Comparison of ENCODE assay signal across 13 cellular contexts in genomic region chr2:69780907-69781306, GRCh38. TPM values are rescaled to one million over a fixed set of nuclear protein-coding genes. Genes with fewer than 3 reads are reported as not detected.
DNase-seq lines count a peak whose midpoint lies in the region; ATAC-seq, FAIRE-seq and TF ChIP-seq lines count a peak whose summit lies in the region.
"Had no signal": no experiment of that assay in that cellular context is flagged by ENCODE, and none has a peak within 500 bp of the region (broad histone marks: within the 10 kb centered on the region; RNA-seq: fewer than 3 reads in every experiment).

No MANE protein-coding gene starts in this region.

- no peak overlapping the region for H3K14ac ChIP-seq in mesenchymal stem cell (ENCODE audit: low read length in 2 of 2)

- no peak for TF ChIP-seq POLR2A in A549 (IDR thresholded peaks at IDR 0.05; ENCODE audit: low read length)

- H3K79me2 ChIP-seq in GM23338 (replicated peaks; ENCODE audit: insufficient read depth): no peaks in the 10 kb centered on the region

- H2BK120ac ChIP-seq in mesenchymal stem cell (ENCODE audit: low read depth, low read length): no peak overlapping the region

- H3K79me1 ChIP-seq in mesenchymal stem cell (replicated peaks; ENCODE audit: low read length, poor library complexity, severe bottlenecking): peaks cover 32% of the 10 kb centered on the region

- H3K27ac Mint-ChIP-seq in GM23338: peak overlapping the region; percentile 71; the same call in 1 of the 2 replicates

- peak overlapping the region; percentile 39 for H2BK5ac ChIP-seq in mesenchymal stem cell (ENCODE audit: low read depth, low read length, poor library complexity, severe bottlenecking)

- H3K4me3 ChIP-seq in A549 (no peak overlapping the region; the same call in 2 of the 3 replicates), GM23338 (no peak overlapping the region), RWPE2 (ENCODE audit: severe bottlenecking) (no peak overlapping the region), mesenchymal stem cell (ENCODE audit: insufficient read depth in 1 of 2, low read depth in 1 of 2, low read length in 2 of 2) (no peak overlapping the region), mucosa of descending colon (no peak overlapping the region)
- H3K4me3 ChIP-seq: cardiac muscle cell, spleen, tibial nerve had no signal

- H2AK5ac ChIP-seq in mesenchymal stem cell (ENCODE audit: low read length, severe bottlenecking): no peak overlapping the region

- TF ChIP-seq EP300 in A549 (IDR thresholded peaks at IDR 0.05): no peak

- DNase-seq in A549 (ENCODE audit: low read depth in 1 of 2, low spot score in 1 of 2) (peak in 1 of 2 experiments; percentile 45), GM23338 (ENCODE audit: low spot score) (no peak), RWPE2 (ENCODE audit: low spot score) (no peak), mesenchymal stem cell (no peak), inferior parietal cortex (ENCODE audit: extremely low spot score) (no peak), mucosa of descending colon (no peak)
- DNase-seq: activated naive CD4-positive, alpha-beta T cell treated with Interleukin-2 at 50 U/mL for 16 hours; NCI-H524 treated with DMSO at 0.1 percent for 48 hours; spleen had no signal

- H4K91ac ChIP-seq in mesenchymal stem cell (ENCODE audit: low read length): no peak overlapping the region

- peaks cover 91% of the 10 kb centered on the region for H3K4me1 ChIP-seq in A549
- peaks cover 37% of the 10 kb centered on the region for H3K4me1 ChIP-seq in GM23338 (ENCODE audit: insufficient read depth)
- peaks cover 31% of the 10 kb centered on the region for H3K4me1 ChIP-seq in RWPE2 (ENCODE audit: insufficient read depth, poor library complexity, severe bottlenecking)
- peaks cover 8% of the 10 kb centered on the region for H3K4me1 ChIP-seq in mesenchymal stem cell (ENCODE audit: control insufficient read depth, insufficient read depth, low read depth, low read length)
- peaks cover 36% of the 10 kb centered on the region for H3K4me1 ChIP-seq in mucosa of descending colon (ENCODE audit: low read depth)

- no peak for TF ChIP-seq RAD21 in A549 (conservative IDR thresholded peaks at IDR 0.05 in 1 of 2, IDR thresholded peaks at IDR 0.05 in 1 of 2)

- no peaks in the 10 kb centered on the region; the same call in 2 of the 3 replicates for H3K36me3 Mint-ChIP-seq in GM23338 (ENCODE audit: low read depth)

- H3K4me3 Mint-ChIP-seq in GM23338: no peak overlapping the region

- H3K27ac ChIP-seq in A549: peak overlapping the region; percentile 90 to 93
- H3K27ac ChIP-seq in GM23338 (ENCODE audit: low read depth): peak overlapping the region; percentile 70; the same call in 1 of the 2 replicates
- peak overlapping the region; percentile 46 for H3K27ac ChIP-seq in RWPE2 (ENCODE audit: poor library complexity, severe bottlenecking)
- peak overlapping the region; percentile 29 for H3K27ac ChIP-seq in mesenchymal stem cell (ENCODE audit: low read length, poor library complexity, severe bottlenecking)
- H3K27ac ChIP-seq: cardiac muscle cell had no signal

- no peak overlapping the region for H3K9ac ChIP-seq in mesenchymal stem cell (ENCODE audit: low read length)

- no peak overlapping the region for H2BK12ac ChIP-seq in mesenchymal stem cell (ENCODE audit: low read length in 2 of 2)

- no peaks in the 10 kb centered on the region for H3K9me2 ChIP-seq in GM23338 (ENCODE audit: insufficient read depth)

- no peak overlapping the region for H2BK15ac ChIP-seq in mesenchymal stem cell (ENCODE audit: low read depth, poor library complexity, severe bottlenecking)

- H3K4ac ChIP-seq in mesenchymal stem cell (ENCODE audit: low read depth in 1 of 2, low read length in 2 of 2): no peak overlapping the region

- peak; percentile 9 to 13; a peak in 3 of 6 replicates for ATAC-seq in A549
- ATAC-seq in GM23338: no peak
- no peak for ATAC-seq in RWPE2 (ENCODE audit: low read depth)
- ATAC-seq in GM18867 (IDR thresholded peaks at IDR 0.05; ENCODE audit: unreplicated experiment): no peak
- ATAC-seq in GM21528 (IDR thresholded peaks at IDR 0.05; ENCODE audit: low FRiP score, unreplicated experiment): no peak
- no peak for ATAC-seq in mucosa of descending colon

- H4K8ac ChIP-seq in mesenchymal stem cell (ENCODE audit: low read length): no peak overlapping the region

- peaks cover 8% of the 10 kb centered on the region; the same call in 2 of the 3 replicates for H3K9me3 Mint-ChIP-seq in GM23338

- peak overlapping the region; percentile 75 for H3K4me2 ChIP-seq in A549
- H3K4me2 ChIP-seq in GM23338: peak overlapping the region; percentile 5; the same call in 1 of the 2 replicates
- no peak overlapping the region for H3K4me2 ChIP-seq in mesenchymal stem cell (ENCODE audit: low read length, poor library complexity, severe bottlenecking)

- no peaks in the 10 kb centered on the region for H3K36me3 ChIP-seq in GM23338 (ENCODE audit: insufficient read depth)
- peaks cover 8% of the 10 kb centered on the region for H3K36me3 ChIP-seq in RWPE2 (ENCODE audit: low read depth)
- H3K36me3 ChIP-seq in mesenchymal stem cell (ENCODE audit: control insufficient read depth in 1 of 2, insufficient read depth in 2 of 2, low read depth in 1 of 2, low read length in 2 of 2): peaks cover 12 to 49% of the 10 kb centered on the region in 2 experiments
- H3K36me3 ChIP-seq in mucosa of descending colon (ENCODE audit: low read depth): no peaks in the 10 kb centered on the region
- H3K36me3 ChIP-seq: cardiac muscle cell had no signal

- 36% methylated on average over 5 of the region's 5 CpGs for WGBS in A549 (ENCODE audit: missing lambda C conversion rate)
- 83% methylated on average over 1 of the region's 5 CpGs for WGBS in mesenchymal stem cell

- no peaks in the 10 kb centered on the region for H4K20me1 ChIP-seq in GM23338 (replicated peaks; ENCODE audit: insufficient read depth)

- no peak overlapping the region for H3K18ac ChIP-seq in mesenchymal stem cell (ENCODE audit: low read depth in 1 of 2, low read length in 2 of 2)

- POLR2A ChIA-PET in A549 (lab: Yijun Ruan, JAX): interaction anchor here (0.8 to 1.6 kb wide), 2 partner anchors 40 to 134 kb away, joined by 3 to 18 read pairs; partner anchors contain the start of gene ANXA4

- no peak overlapping the region for H3K23ac ChIP-seq in mesenchymal stem cell (ENCODE audit: low read length in 2 of 2)

- H3K9me3 ChIP-seq in A549 (no peaks in the 10 kb centered on the region), RWPE2 (ENCODE audit: severe bottlenecking) (no peaks in the 10 kb centered on the region), mesenchymal stem cell (ENCODE audit: control insufficient read depth, low read length) (no peaks in the 10 kb centered on the region), mucosa of descending colon (no peaks in the 10 kb centered on the region)

- no peak for TF ChIP-seq CTCF in A549 (IDR thresholded peaks at IDR 0.05)
- TF ChIP-seq CTCF in GM23338 (conservative IDR thresholded peaks at IDR 0.05; ENCODE audit: low read depth in 2 of 2): no peak
- TF ChIP-seq CTCF in RWPE2 (IDR thresholded peaks at IDR 0.05; ENCODE audit: poor library complexity, severe bottlenecking): no peak
- no peak for TF ChIP-seq CTCF in mucosa of descending colon (IDR thresholded peaks at IDR 0.05)

- no peaks in the 10 kb centered on the region for H3F3A ChIP-seq in GM23338 (replicated peaks; ENCODE audit: low read depth)

- no peak overlapping the region for H2AFZ ChIP-seq in GM23338
- no peak overlapping the region for H2AFZ ChIP-seq in mesenchymal stem cell (ENCODE audit: low read depth, low read length)

- CTCF ChIA-PET in A549 (lab: Yijun Ruan, JAX): interaction anchor here (0.9 to 5.2 kb wide), 4 partner anchors 23 to 56 kb away, joined by 3 to 35 read pairs (median 8); no protein-coding TSS in a partner anchor

- intact Hi-C loops in mucosa of descending colon (cut with DNase I, micrococcal nuclease): no loop called here

- H3K27me3 Mint-ChIP-seq in GM23338 (ENCODE audit: insufficient read depth, low read depth, poor library complexity): peaks cover 2% of the 10 kb centered on the region

- H3K27me3 ChIP-seq in GM23338 (ENCODE audit: insufficient read depth) (no peaks in the 10 kb centered on the region), RWPE2 (ENCODE audit: insufficient read depth, poor library complexity, severe bottlenecking) (no peaks in the 10 kb centered on the region), mesenchymal stem cell (ENCODE audit: control insufficient read depth in 1 of 2, insufficient read depth in 1 of 2, low read length in 2 of 2) (no peaks in the 10 kb centered on the region)
- H3K27me3 ChIP-seq: cardiac muscle cell, spleen, tibial nerve had no signal

- peaks cover 50% of the 10 kb centered on the region for H3K4me1 Mint-ChIP-seq in GM23338

- no peak for FAIRE-seq in A549 (lab: Jason Lieb, UNC)

TF ChIP-seq in A549, 52 proteins besides CTCF, POLR2A, EP300 and RAD21 (continues in another document):
- TF ChIP-seq JUNB (IDR thresholded peaks at IDR 0.05): no peak
- no peak for TF ChIP-seq JUN (IDR thresholded peaks at IDR 0.05)
- no peak for TF ChIP-seq HOXA7 (CRISPR knock-in tag; IDR thresholded peaks at IDR 0.05)
- no peak for TF ChIP-seq TP53 (CRISPR knock-in tag; IDR thresholded peaks at IDR 0.05)

TF ChIP-seq in GM23338, 12 proteins besides CTCF, POLR2A, EP300 and RAD21 (continues in another document):
- no peak for TF ChIP-seq STAT1 (IDR thresholded peaks at IDR 0.05; ENCODE audit: unreplicated experiment)

RNA-seq across cellular contexts. Expression of gene ANXA4, which starts 39.0 kb away (rescaled TPM):
- polyA plus RNA-seq in A549 (2011; rRNA removed) (341 and 360 TPM in 2 replicates), A549 (2017; fragmentation: RNase III; extraction: RNeasy Plus Mini Kit Qiagen cat#74134 plus additional on column Dnase treatment) (514 to 554 TPM (median 521 TPM) in 3 replicates), GM23338 (2016; fragmentation: Nextera tagmentation; extraction: Ambion mirVana) (11.5 and 12.3 TPM in 2 replicates)
- 322 and 418 TPM in 2 replicates for polyA plus RNA-seq in A549 (2012; cell fraction: cytosol; rRNA removed)
- 154 and 191 TPM in 2 replicates for polyA plus RNA-seq in A549 (2012; cell fraction: nucleus; rRNA removed)
- polyA minus RNA-seq in A549 (2011; rRNA and poly(A)+ RNA removed): 342 and 464 TPM in 2 replicates
- 5.8 and 6.7 TPM in 2 replicates for total RNA-seq in GM23338 (2014; rRNA removed; shearing (Covaris generic))
- 99.3 TPM for polyA plus RNA-seq in mesenchymal stem cell (2013, experiment 1 of 2)
- 95.9 TPM for polyA plus RNA-seq in mesenchymal stem cell (2013, experiment 2 of 2)
- 100 to 1,000 TPM; 176 to 345 (median 228) TPM for total RNA-seq in mucosa of descending colon

RNA-seq across cellular contexts. Expression of gene GMCL1, which starts 48.6 kb away (rescaled TPM):
- polyA plus RNA-seq in A549 (2011; rRNA removed) (16.3 and 21.1 TPM in 2 replicates), A549 (2017; fragmentation: RNase III; extraction: RNeasy Plus Mini Kit Qiagen cat#74134 plus additional on column Dnase treatment) (13.7 to 16.6 TPM (median 15.3 TPM) in 3 replicates), GM23338 (2016; fragmentation: Nextera tagmentation; extraction: Ambion mirVana) (27.0 and 27.7 TPM in 2 replicates)
- 5.8 and 7.9 TPM in 2 replicates for polyA plus RNA-seq in A549 (2012; cell fraction: cytosol; rRNA removed)
- 4.7 and 5.6 TPM in 2 replicates for polyA plus RNA-seq in A549 (2012; cell fraction: nucleus; rRNA removed)
- 3.9 and 4.7 TPM in 2 replicates for polyA minus RNA-seq in A549 (2011; rRNA and poly(A)+ RNA removed)
- total RNA-seq in GM23338 (2014; rRNA removed; shearing (Covaris generic)): 26.9 and 27.3 TPM in 2 replicates
- polyA plus RNA-seq in mesenchymal stem cell (2013, experiment 1 of 2): 9.3 TPM
- 8.6 TPM for polyA plus RNA-seq in mesenchymal stem cell (2013, experiment 2 of 2)
- total RNA-seq in mucosa of descending colon: 10 to 100 TPM; 13.5 to 30.2 (median 18.8) TPM

Comparison
In these comparisons a context has a peak if more than half of its experiments do, and no peak if none do; other contexts are left out.
1. ATAC-seq: peak in A549 (2 of 2); none in GM23338 (single experiment), RWPE2 (single experiment), GM18867 (single experiment), GM21528 (single experiment) and mucosa of descending colon (single experiment).
2. H3K27ac ChIP-seq: peak in every context shown above with its lines; median percentile 92 in A549; 70 in GM23338; 46 in RWPE2; 29 in mesenchymal stem cell.
3. RNA of gene ANXA4, which starts 39.0 kb away (total RNA-seq): 176 to 345 TPM in mucosa of descending colon; 5.8 to 6.7 TPM in GM23338; every median in the first group is over 10 times any median in the second.